8 cellular contexts compared by ENCODE assay signal in genomic region chr3:147191795-147192385, GRCh38.
DNase-seq lines count a peak whose midpoint lies in the region; ATAC-seq and TF ChIP-seq lines count a peak whose summit lies in the region.
"Had no signal": no experiment of that assay in that cellular context is flagged by ENCODE, and none has a peak within 500 bp of the region (broad histone marks: within the 10 kb centered on the region; RNA-seq: fewer than 3 reads in every experiment).

No MANE protein-coding gene starts in this region.

- CTCF ChIA-PET in WTC11 (lab: Charles Lee), result interaction anchor here (1.0 to 2.5 kb wide), 6 partner anchors 12 to 374 kb away, joined by 3 to 18 read pairs (median 4); no protein-coding TSS in a partner anchor

- no peaks in the 10 kb centered on the region for H3K4me1 Mint-ChIP-seq in WTC11
- H3K4me1 Mint-ChIP-seq: activated naive CD4-positive, alpha-beta T cell treated with anti-CD3 and anti-CD28 coated beads, Interleukin-2, amount 50 U/mL, for 24 hours had no signal

- H3K36me3 Mint-ChIP-seq in WTC11, result no peaks in the 10 kb centered on the region
- H3K36me3 Mint-ChIP-seq: activated naive CD4-positive, alpha-beta T cell treated with anti-CD3 and anti-CD28 coated beads, Interleukin-2, amount 50 U/mL, for 24 hours had no signal

- peaks cover 3% of the 10 kb centered on the region for H3K9me3 Mint-ChIP-seq in WTC11

- ATAC-seq in WTC11, result peak; percentile 90

- H3K4me3 Mint-ChIP-seq in WTC11, result no peak overlapping the region
- H3K4me3 Mint-ChIP-seq: activated naive CD4-positive, alpha-beta T cell treated with anti-CD3 and anti-CD28 coated beads, Interleukin-2, amount 50 U/mL, for 24 hours had no signal

- H3K27ac Mint-ChIP-seq in WTC11, result no peak overlapping the region
- H3K27ac Mint-ChIP-seq: activated naive CD4-positive, alpha-beta T cell treated with anti-CD3 and anti-CD28 coated beads, Interleukin-2, amount 50 U/mL, for 24 hours had no signal

- no peaks in the 10 kb centered on the region for H3K27me3 ChIP-seq in GM06990 (replicated peaks; ENCODE audit: control insufficient read depth, insufficient read depth, low read length)

- no peaks in the 10 kb centered on the region for H3K27me3 Mint-ChIP-seq in WTC11 (ENCODE audit: low read depth)
- H3K27me3 Mint-ChIP-seq: activated naive CD4-positive, alpha-beta T cell treated with anti-CD3 and anti-CD28 coated beads, Interleukin-2, amount 50 U/mL, for 24 hours had no signal

- no peak overlapping the region for H3K4me3 ChIP-seq in GM06990 (replicated peaks; ENCODE audit: low read depth, low read length)

- POLR2A ChIA-PET in WTC11 (lab: Charles Lee), result no interaction called here

- H3K36me3 ChIP-seq in GM06990 (ENCODE audit: control insufficient read depth, insufficient read depth, low read length), result no peaks in the 10 kb centered on the region

- TF ChIP-seq CTCF in GM06990 (IDR thresholded peaks at IDR 0.05; ENCODE audit: insufficient read depth, low read length, poor library complexity, severe bottlenecking) (peak; percentile 76), WTC11 (IDR thresholded peaks at IDR 0.05) (peak; percentile 93)

- DNase-seq in GM06990 (ENCODE audit: extremely low read depth, insufficient read length) (no peak), GOT3 (lab: John Stamatoyannopoulos, UW) (peak; percentile 4), NCI-H146 (lab: John Stamatoyannopoulos, UW) (peak; percentile 59), WTC11 (ENCODE audit: low spot score) (peak; percentile 46), islet precursor cell (peak; percentile 64), DMS79 treated with DMSO at 0.1 percent for 48 hours (lab: John Stamatoyannopoulos, UW) (no peak), NK-92 (lab: John Stamatoyannopoulos, UW; ENCODE audit: unreplicated experiment) (no peak)

TF ChIP-seq in WTC11, 78 proteins besides CTCF, POLR2A, EP300 and RAD21:
- TF ChIP-seq ZNF671 (CRISPR knock-in tag; IDR thresholded peaks at IDR 0.05) (no peak), TEAD4 (CRISPR knock-in tag; IDR thresholded peaks at IDR 0.05) (no peak), E2F4 (CRISPR knock-in tag; IDR thresholded peaks at IDR 0.05; ENCODE audit: borderline replicate concordance, low read depth) (no peak), JAZF1 (CRISPR knock-in tag; IDR thresholded peaks at IDR 0.05) (no peak), NR3C1 (CRISPR knock-in tag; conservative IDR thresholded peaks at IDR 0.05; ENCODE audit: low read depth) (no peak), TP53 (CRISPR knock-in tag; IDR thresholded peaks at IDR 0.05) (no peak), CDX4 (CRISPR knock-in tag; IDR thresholded peaks at IDR 0.05; ENCODE audit: borderline replicate concordance) (no peak)

Comparison
In these comparisons a context has a peak if more than half of its experiments do, and no peak if none do; other contexts are left out.
1. DNase-seq: peak in GOT3 (single experiment), NCI-H146 (single experiment), WTC11 (single experiment) and islet precursor cell (single experiment); none in GM06990 (single experiment), DMS79 treated with DMSO at 0.1 percent for 48 hours (single experiment) and NK-92 (single experiment).